In genomic region chr19:44164673-44165512, GRCh38 we compare ENCODE assay signal across 1 cellular context.
TF ChIP-seq lines count a peak whose summit lies in the region.

ZNF226 (plus strand) TSS chr19:44165100; CDS start chr19:44170081, 4,981 bp downstream.

TF ChIP-seq in HCT116, 20 proteins besides CTCF, POLR2A, EP300 and RAD21 (continued from another document):
- TF ChIP-seq ZNF274 (IDR thresholded peaks at IDR 0.05; ENCODE audit: low read depth, low read length): no peak
